ENCODE assay signal across 8 cellular contexts in genomic region chr17:45314761-45315549, GRCh38. TPM values are rescaled to one million over a fixed set of nuclear protein-coding genes. Genes with fewer than 3 reads are reported as not detected.
DNase-seq lines count a peak whose midpoint lies in the region; ATAC-seq and TF ChIP-seq lines count a peak whose summit lies in the region.

No MANE protein-coding gene starts in this region.

- peak overlapping the region; percentile 0 to 95 (median 81) for H3K4me3 ChIP-seq in heart right ventricle
- peak overlapping the region; percentile 54 to 82 for H3K4me3 ChIP-seq in gastroesophageal sphincter
- peak overlapping the region; percentile 78 for H3K4me3 ChIP-seq in suprapubic skin

- no peaks in the 10 kb centered on the region for H3K9me3 ChIP-seq in heart right ventricle
- no peaks in the 10 kb centered on the region for H3K9me3 ChIP-seq in gastroesophageal sphincter
- no peaks in the 10 kb centered on the region for H3K9me3 ChIP-seq in suprapubic skin

- peak overlapping the region; percentile 92 for H3K4me3 Mint-ChIP-seq in T-helper 1 cell treated with Interleukin-12 subunit alpha and Interleukin-12 subunit beta and Interleukin-4 antibody, amounts not matched to agents 30 μg/mL and 1 μg/mL, for 36 hours

- H3K4me1 ChIP-seq in heart right ventricle (peaks cover 25 to 74% (median 67%) of the 10 kb centered on the region in 9 donors), gastroesophageal sphincter (peaks cover 26 to 82% (median 50%) of the 10 kb centered on the region in 3 donors), suprapubic skin (peaks cover 90% of the 10 kb centered on the region)

- ATAC-seq in heart right ventricle (no peak), gastroesophageal sphincter (no peak), GM21447 (IDR thresholded peaks at IDR 0.05; ENCODE audit: unreplicated experiment) (no peak), GM18868 (IDR thresholded peaks at IDR 0.05; ENCODE audit: unreplicated experiment) (no peak)

- peak overlapping the region; percentile 94 for H3K27ac Mint-ChIP-seq in T-helper 1 cell treated with Interleukin-12 subunit alpha and Interleukin-12 subunit beta and Interleukin-4 antibody, amounts not matched to agents 30 μg/mL and 1 μg/mL, for 36 hours

- H3K36me3 ChIP-seq in heart right ventricle (peaks cover 0 to 18% (median 0%) of the 10 kb centered on the region in 9 donors), gastroesophageal sphincter (no peaks in the 10 kb centered on the region), suprapubic skin (no peaks in the 10 kb centered on the region)

- TF ChIP-seq CTCF in heart right ventricle (IDR thresholded peaks at IDR 0.05) (no peak), gastroesophageal sphincter (IDR thresholded peaks at IDR 0.05) (no peak), suprapubic skin (IDR thresholded peaks at IDR 0.05) (no peak)

- WGBS in heart right ventricle, 2 donors = 31 to 41% methylated on average over 11 of the region's 11 CpGs
- 13 to 18% methylated on average over 10 to 11 of the region's 11 CpGs for WGBS in gastroesophageal sphincter (ENCODE audit: low coverage in 1 of 2), 2 donors
- 18% methylated on average over 11 of the region's 11 CpGs for WGBS in suprapubic skin

- DNase-seq in heart right ventricle (no peak), cardiac septum (ENCODE audit: low spot score) (no peak), suprapubic skin (ENCODE audit: low spot score in 2 of 2) (no peak), NCI-H187 treated with DMSO at 0.1 percent for 48 hours (lab: John Stamatoyannopoulos, UW) (no peak)

- intact Hi-C loops in heart right ventricle (cut with DNase I) = loop anchor here in 9 of 10 donors (1.0 to 10.0 kb wide), 9 partner anchors 36 to 170 kb away; partner anchors contain the start of genes FMNL1 (in 1 of the 9) and HEXIM1 (in 1 of the 9)
- intact Hi-C loops in cardiac septum (cut with DNase I) = no loop called here

- TF ChIP-seq POLR2A in gastroesophageal sphincter (IDR thresholded peaks at IDR 0.05) = no peak
- TF ChIP-seq POLR2A in suprapubic skin (IDR thresholded peaks at IDR 0.05) = no peak

- H3K27me3 Mint-ChIP-seq in T-helper 1 cell treated with Interleukin-12 subunit alpha and Interleukin-12 subunit beta and Interleukin-4 antibody, amounts not matched to agents 30 μg/mL and 1 μg/mL, for 36 hours (ENCODE audit: low read depth) = no peaks in the 10 kb centered on the region

- TF ChIP-seq EP300 in gastroesophageal sphincter (IDR thresholded peaks at IDR 0.05) (no peak), suprapubic skin (IDR thresholded peaks at IDR 0.05) (no peak)

- peaks cover 68% of the 10 kb centered on the region for H3K4me1 Mint-ChIP-seq in T-helper 1 cell treated with Interleukin-12 subunit alpha and Interleukin-12 subunit beta and Interleukin-4 antibody, amounts not matched to agents 30 μg/mL and 1 μg/mL, for 36 hours (ENCODE audit: low read depth)

- no peaks in the 10 kb centered on the region for H3K9me3 Mint-ChIP-seq in T-helper 1 cell treated with Interleukin-12 subunit alpha and Interleukin-12 subunit beta and Interleukin-4 antibody, amounts not matched to agents 30 μg/mL and 1 μg/mL, for 36 hours

- H3K27me3 ChIP-seq in heart right ventricle (no peaks in the 10 kb centered on the region), gastroesophageal sphincter (no peaks in the 10 kb centered on the region), suprapubic skin (no peaks in the 10 kb centered on the region)

- H3K27ac ChIP-seq in heart right ventricle (peak overlapping the region in 9 of 10 donors; percentile 91 to 98 (median 96)), gastroesophageal sphincter (peak overlapping the region; percentile 60 to 98 (median 96)), suprapubic skin (peak overlapping the region; percentile 96)

- H3K36me3 Mint-ChIP-seq in T-helper 1 cell treated with Interleukin-12 subunit alpha and Interleukin-12 subunit beta and Interleukin-4 antibody, amounts not matched to agents 30 μg/mL and 1 μg/mL, for 36 hours (ENCODE audit: low read depth) = peaks cover 45% of the 10 kb centered on the region

RNA-seq across cellular contexts. Expression of gene MAP3K14, which starts 1.9 kb away (rescaled TPM):
- 10 to 100 TPM in 9 of 10 donors, 1 to 10 TPM in 1; 6.7 to 24.1 (median 12.6) TPM for total RNA-seq in heart right ventricle
- polyA plus RNA-seq in heart right ventricle = 10 to 100 TPM in 1 of 2 donors, 1 to 10 TPM in 1; 7.9 to 15.9 TPM
- total RNA-seq in cardiac septum = 14.6 TPM
- 10 to 100 TPM in 3 of 4 donors, 1 to 10 TPM in 1; 8.5 to 17.5 (median 13.5) TPM for total RNA-seq in gastroesophageal sphincter
- total RNA-seq in suprapubic skin = 10 to 100 TPM in 3 of 4 donors, 1 to 10 TPM in 1; 9.6 to 14.4 (median 11.9) TPM

RNA-seq across cellular contexts. Expression of gene SPATA32, which starts 53.1 kb away (rescaled TPM):
- total RNA-seq in heart right ventricle (under 1 TPM in 2 of 10 donors, not detected in 8; 0.13 to 0.16 TPM), cardiac septum (not detected), gastroesophageal sphincter (not detected), suprapubic skin (not detected)
- polyA plus RNA-seq in heart right ventricle = not detected
